9 cellular contexts compared by ENCODE assay signal in genomic region chr5:54311178-54311811, GRCh38. TPM values are rescaled to one million over a fixed set of nuclear protein-coding genes. Genes with fewer than 3 reads are reported as not detected.
DNase-seq lines count a peak whose midpoint lies in the region; ATAC-seq and TF ChIP-seq lines count a peak whose summit lies in the region.
"Had no signal": no experiment of that assay in that cellular context is flagged by ENCODE, and none has a peak within 500 bp of the region (broad histone marks: within the 10 kb centered on the region; RNA-seq: fewer than 3 reads in every experiment).

No MANE protein-coding gene starts in this region.

- no peaks in the 10 kb centered on the region for H3K9me3 Mint-ChIP-seq in endothelial cell (ENCODE audit: unreplicated experiment)
- peaks cover 0 to 5% (median 0%) of the 10 kb centered on the region in 11 donors for H3K9me3 Mint-ChIP-seq in naive thymus-derived CD4-positive, alpha-beta T cell

- DNase-seq in stimulated activated CD8-positive, alpha-beta memory T cell treated with anti-CD3 and anti-CD28 coated beads, Interleukin-7, amount 100 ng/mL, for 4 hours (ENCODE audit: low read depth in 2 of 2), result peak; percentile 12 to 27
- no peak for DNase-seq in stimulated activated CD8-positive, alpha-beta memory T cell treated with anti-CD3 and anti-CD28 coated beads, Interleukin-4, amount 100 ng/mL, for 48 hours
- peak in 1 of 2 experiments; percentile 27 for DNase-seq in SJSA1 (ENCODE audit: low read depth in 1 of 2, low spot score in 2 of 2)
- DNase-seq in endothelial cell (ENCODE audit: low spot score), result no peak
- DNase-seq in naive thymus-derived CD4-positive, alpha-beta T cell, result peak in 5 of 9 donors; percentile 4 to 26 (median 11)
- DNase-seq in SK-N-DZ (ENCODE audit: low spot score), result no peak
- no peak for DNase-seq in NCI-H1092 (lab: John Stamatoyannopoulos, UW)

- peak overlapping the region; percentile 98 for H3K4me3 Mint-ChIP-seq in endothelial cell (ENCODE audit: unreplicated experiment)
- H3K4me3 Mint-ChIP-seq in naive thymus-derived CD4-positive, alpha-beta T cell, result peak overlapping the region; percentile 85 to 98 (median 94)

- CTCF ChIA-PET in naive thymus-derived CD4-positive, alpha-beta T cell (lab: Charles Lee), result interaction anchor here (0.6 to 1.2 kb wide), 6 partner anchors 11 to 1122 kb away, joined by 3 to 5 read pairs (median 4); no protein-coding TSS in a partner anchor

- H3K27me3 ChIP-seq in SJSA1 (replicated peaks), result no peaks in the 10 kb centered on the region
- no peaks in the 10 kb centered on the region for H3K27me3 ChIP-seq in naive thymus-derived CD4-positive, alpha-beta T cell (ENCODE audit: control insufficient read depth in 2 of 2, insufficient read depth in 2 of 2, low read length in 2 of 2)
- H3K27me3 ChIP-seq: foreskin keratinocyte had no signal

- ATAC-seq in naive thymus-derived CD4-positive, alpha-beta T cell, result no peak
- no peak for ATAC-seq in HG02623 (IDR thresholded peaks at IDR 0.05; ENCODE audit: unreplicated experiment)

- POLR2A ChIA-PET in naive thymus-derived CD4-positive, alpha-beta T cell (lab: Charles Lee), result interaction anchor here (0.6 to 1.5 kb wide), 9 partner anchors 11 to 556 kb away, joined by 3 to 6 read pairs (median 4); partner anchors contain the start of gene SNX18

- no peak overlapping the region for H3K27ac ChIP-seq in SJSA1
- peak overlapping the region; percentile 73 for H3K27ac ChIP-seq in naive thymus-derived CD4-positive, alpha-beta T cell (ENCODE audit: low read depth, low read length)
- H3K27ac ChIP-seq: foreskin keratinocyte had no signal

- H3K27me3 Mint-ChIP-seq in endothelial cell (ENCODE audit: unreplicated experiment), result peaks cover 16% of the 10 kb centered on the region
- peaks cover 0 to 35% (median 5%) of the 10 kb centered on the region in 5 donors for H3K27me3 Mint-ChIP-seq in naive thymus-derived CD4-positive, alpha-beta T cell

- intact Hi-C loops in naive thymus-derived CD4-positive, alpha-beta T cell (cut with micrococcal nuclease), result loop anchor here (1.0 to 10.0 kb wide), 21 partner anchors 66 to 1401 kb away; partner anchors contain the start of genes CCNO (in 1 of the 2), CDC20B (in 1 of the 2), DHX29 (in 1 of the 2) and FST (in 1 of the 2)

- peak overlapping the region; percentile 70 for H3K4me3 ChIP-seq in SJSA1
- H3K4me3 ChIP-seq in naive thymus-derived CD4-positive, alpha-beta T cell (ENCODE audit: low read length), result peak overlapping the region; percentile 96

- H3K36me3 Mint-ChIP-seq in endothelial cell (ENCODE audit: low read depth, unreplicated experiment), result no peaks in the 10 kb centered on the region
- peaks cover 0 to 2% (median 0%) of the 10 kb centered on the region in 5 donors for H3K36me3 Mint-ChIP-seq in naive thymus-derived CD4-positive, alpha-beta T cell

- peak overlapping the region; percentile 97 for H3K27ac Mint-ChIP-seq in endothelial cell (ENCODE audit: unreplicated experiment)
- H3K27ac Mint-ChIP-seq in naive thymus-derived CD4-positive, alpha-beta T cell, result peak overlapping the region; percentile 84 to 98 (median 95)

- H3K4me1 Mint-ChIP-seq in endothelial cell (ENCODE audit: unreplicated experiment), result peaks cover 28% of the 10 kb centered on the region
- H3K4me1 Mint-ChIP-seq in naive thymus-derived CD4-positive, alpha-beta T cell, result peaks cover 12 to 36% (median 27%) of the 10 kb centered on the region in 7 donors

- H3K36me3 ChIP-seq in SJSA1, result peaks cover 4% of the 10 kb centered on the region
- H3K36me3 ChIP-seq in naive thymus-derived CD4-positive, alpha-beta T cell (ENCODE audit: control insufficient read depth in 2 of 3, insufficient read depth in 3 of 3, low read length in 3 of 3), result peaks cover 0 to 6% (median 0%) of the 10 kb centered on the region in 3 experiments

- TF ChIP-seq CTCF in endothelial cell (IDR thresholded peaks at IDR 0.05; ENCODE audit: unreplicated experiment), result no peak

- H3K9me3 ChIP-seq in SJSA1 (replicated peaks), result no peaks in the 10 kb centered on the region
- no peaks in the 10 kb centered on the region for H3K9me3 ChIP-seq in naive thymus-derived CD4-positive, alpha-beta T cell (ENCODE audit: control insufficient read depth in 2 of 3, low read length in 3 of 3)

- 0 out of 2 replicates have a peak, but pooled peaks cover 5% of the 10 kb centered on the region for H3K4me1 ChIP-seq in SJSA1 (replicated peaks)
- H3K4me1 ChIP-seq in naive thymus-derived CD4-positive, alpha-beta T cell (ENCODE audit: control insufficient read depth in 2 of 2, insufficient read depth in 2 of 2, low read length in 2 of 2), result peaks cover 0 to 7% of the 10 kb centered on the region in 2 donors

RNA-seq across cellular contexts. Expression of gene ARL15, which starts 0.9 kb away (rescaled TPM):
- total RNA-seq in SJSA1 (2014; rRNA removed; shearing (Covaris generic)), result 15.4 and 19.5 TPM in 2 replicates
- total RNA-seq in endothelial cell (ENCODE audit: unreplicated experiment), result 102 TPM
- total RNA-seq in naive thymus-derived CD4-positive, alpha-beta T cell, result 10 to 100 TPM in 4 of 5 experiments, 1 to 10 TPM in 1; 9.6 to 15.6 (median 13.6) TPM
- polyA plus RNA-seq in naive thymus-derived CD4-positive, alpha-beta T cell, result 10 to 100 TPM; 13.3 to 17.1 TPM
- 9.2 and 15.2 TPM in 2 replicates for polyA plus RNA-seq in SK-N-DZ (2014; cell fraction: cytosol; rRNA removed)
- polyA plus RNA-seq in SK-N-DZ (2014; cell fraction: nucleus; rRNA removed), result 6.0 and 7.3 TPM in 2 replicates

Comparison
In these comparisons a context has a peak if more than half of its experiments do, and no peak if none do; other contexts are left out.
1. DNase-seq: peak in stimulated activated CD8-positive, alpha-beta memory T cell treated with anti-CD3 and anti-CD28 coated beads, Interleukin-7, amount 100 ng/mL, for 4 hours (2 of 2) and naive thymus-derived CD4-positive, alpha-beta T cell (5 of 9); none in stimulated activated CD8-positive, alpha-beta memory T cell treated with anti-CD3 and anti-CD28 coated beads, Interleukin-4, amount 100 ng/mL, for 48 hours (single experiment), endothelial cell (single experiment), SK-N-DZ (single experiment) and NCI-H1092 (single experiment).